ENCODE assay signal across 8 cellular contexts in the genomic region with DNA sequence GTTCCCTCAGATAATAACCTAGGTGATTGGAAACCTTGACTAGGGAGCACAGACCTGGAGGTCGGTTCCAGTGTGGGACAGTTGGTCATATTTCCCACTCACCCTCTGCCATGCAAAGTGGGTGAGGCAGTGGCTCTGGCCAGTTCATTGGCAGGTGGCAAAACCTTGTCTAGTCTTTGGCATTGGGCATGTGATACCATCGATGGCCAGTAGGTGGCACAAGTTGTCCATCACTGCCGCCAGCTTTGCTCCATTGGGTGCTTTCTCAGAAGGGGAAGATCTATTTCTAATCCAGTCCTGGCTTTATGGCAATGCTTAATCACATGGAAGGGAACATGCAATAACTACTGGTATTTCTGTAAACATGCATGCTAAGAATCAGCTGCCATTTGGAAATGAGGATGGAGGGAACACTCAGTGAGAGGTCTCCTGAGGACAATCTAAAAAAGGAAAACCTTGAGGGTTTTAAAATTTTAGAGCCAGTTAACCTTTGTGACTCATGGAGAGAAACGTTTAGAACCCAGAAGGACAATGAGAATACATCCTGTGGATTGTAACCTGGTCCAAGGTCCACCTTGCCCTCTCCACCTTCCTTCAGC.
DNase-seq lines count a peak whose midpoint lies in the region; ATAC-seq, FAIRE-seq and TF ChIP-seq lines count a peak whose summit lies in the region.
"Not testable (repeated sequence)": the region's sequence is repeated elsewhere in the genome, so short reads cannot be mapped to it uniquely, and the experiment has no call there.

No MANE protein-coding gene starts in this region.

- H3K9me3 Mint-ChIP-seq in activated T-cell treated with anti-CD3 and anti-CD28 coated beads, Interleukin-2, amount 50 U/mL, for 4 hours; endothelial cell (ENCODE audit: unreplicated experiment); osteocyte (ENCODE audit: unreplicated experiment): not testable (repeated sequence)

- H4K20me1 ChIP-seq in MM.1S (ENCODE audit: insufficient read depth, low read length) = not testable (repeated sequence)

- H3K4me3 ChIP-seq in HFF-Myc (replicated peaks; ENCODE audit: low read depth, low read length); MM.1S (ENCODE audit: low read length): not testable (repeated sequence)

- H3K36me3 Mint-ChIP-seq in activated T-cell treated with anti-CD3 and anti-CD28 coated beads, Interleukin-2, amount 50 U/mL, for 4 hours (ENCODE audit: insufficient read depth); endothelial cell (ENCODE audit: low read depth, unreplicated experiment); osteocyte (ENCODE audit: unreplicated experiment): not testable (repeated sequence)

- not testable (repeated sequence) for H3K9me3 ChIP-seq in MM.1S (replicated peaks; ENCODE audit: insufficient read depth, low read length)

- TF ChIP-seq CTCF in HFF-Myc (IDR thresholded peaks at IDR 0.05; ENCODE audit: low read depth, low read length, missing control alignments) = peak; percentile 35
- peak; percentile 44 for TF ChIP-seq CTCF in MM.1S (IDR thresholded peaks at IDR 0.05; ENCODE audit: low read length)
- peak; percentile 81 for TF ChIP-seq CTCF in endothelial cell (IDR thresholded peaks at IDR 0.05; ENCODE audit: unreplicated experiment)
- peak; percentile 51 for TF ChIP-seq CTCF in osteocyte (IDR thresholded peaks at IDR 0.05)

- peak; percentile 58 for ATAC-seq in GM18498 (IDR thresholded peaks at IDR 0.05; ENCODE audit: unreplicated experiment)
- peak; percentile 62 to 88 for ATAC-seq in activated T-cell treated with anti-CD3 and anti-CD28 coated beads, Interleukin-2, amount 50 U/mL, for 4 hours

- H3K4me1 Mint-ChIP-seq in activated T-cell treated with anti-CD3 and anti-CD28 coated beads, Interleukin-2, amount 50 U/mL, for 4 hours (ENCODE audit: low read depth); endothelial cell (ENCODE audit: unreplicated experiment); osteocyte (ENCODE audit: unreplicated experiment): not testable (repeated sequence)

- H3K27me3 ChIP-seq in MM.1S (replicated peaks; ENCODE audit: insufficient read depth, low read length) = not testable (repeated sequence)

- not testable (repeated sequence) for H3K4me2 ChIP-seq in MM.1S (ENCODE audit: low read depth, low read length)

- not testable (repeated sequence) for H3K27ac ChIP-seq in MM.1S (ENCODE audit: low read length)

- not testable (repeated sequence) for H3F3A ChIP-seq in MM.1S (ENCODE audit: insufficient read depth, low read length)

- not testable (repeated sequence) for H3K36me3 ChIP-seq in MM.1S (replicated peaks; ENCODE audit: insufficient read depth, low read length)

- FAIRE-seq in islet of Langerhans (lab: Jason Lieb, UNC) = peak; percentile 85

- H3K79me2 ChIP-seq in MM.1S (ENCODE audit: low read length) = not testable (repeated sequence)

- not testable (repeated sequence) for H2AFZ ChIP-seq in MM.1S (ENCODE audit: low read length)

- DNase-seq in A172 (ENCODE audit: low spot score) = peak; percentile 9
- not testable (repeated sequence) for DNase-seq in HFF-Myc (ENCODE audit: extremely low read depth, low read depth); MM.1S; activated T-cell treated with anti-CD3 and anti-CD28 coated beads, Interleukin-2, amount 50 U/mL, for 4 hours; endothelial cell (ENCODE audit: low spot score); osteocyte (ENCODE audit: extremely low spot score, unreplicated experiment)

- H3K4me1 ChIP-seq in MM.1S (ENCODE audit: low read length) = not testable (repeated sequence)

- not testable (repeated sequence) for H3K27me3 Mint-ChIP-seq in activated T-cell treated with anti-CD3 and anti-CD28 coated beads, Interleukin-2, amount 50 U/mL, for 4 hours (ENCODE audit: low read depth); endothelial cell (ENCODE audit: unreplicated experiment); osteocyte (ENCODE audit: unreplicated experiment)

- H3K9ac ChIP-seq in MM.1S (ENCODE audit: low read length) = not testable (repeated sequence)

- H3K4me3 Mint-ChIP-seq in activated T-cell treated with anti-CD3 and anti-CD28 coated beads, Interleukin-2, amount 50 U/mL, for 4 hours; endothelial cell (ENCODE audit: unreplicated experiment); osteocyte (ENCODE audit: unreplicated experiment): not testable (repeated sequence)

- H3K9me2 ChIP-seq in MM.1S (replicated peaks; ENCODE audit: insufficient read depth, low read length) = not testable (repeated sequence)

- not testable (repeated sequence) for H3K27ac Mint-ChIP-seq in endothelial cell (ENCODE audit: unreplicated experiment); osteocyte (ENCODE audit: unreplicated experiment)
